19 cellular contexts compared by ENCODE assay signal in the genomic region with DNA sequence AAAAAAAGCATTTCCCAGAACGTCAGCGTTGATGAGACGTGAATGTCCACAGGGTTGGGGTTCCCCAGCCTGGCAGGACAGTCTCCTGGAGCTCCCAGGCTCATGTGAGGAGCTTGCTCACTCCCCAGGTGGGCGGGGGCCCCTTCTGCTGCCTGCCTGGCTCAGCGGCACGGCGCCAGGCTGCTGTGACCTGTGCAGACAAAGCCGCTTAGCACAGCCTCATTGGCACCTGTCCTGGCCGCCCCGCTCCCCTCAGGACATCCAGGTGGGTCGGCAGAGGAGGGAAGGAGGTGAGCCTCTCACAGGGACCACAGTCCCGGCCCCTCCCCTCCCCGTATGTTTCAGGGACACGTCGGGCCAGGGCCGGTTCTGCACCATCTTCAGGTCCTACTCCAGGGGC.
"Had no signal": no experiment of that assay in that cellular context is flagged by ENCODE, and none has a peak within 500 bp of the region (broad histone marks: within the 10 kb centered on the region; RNA-seq: fewer than 3 reads in every experiment).

No MANE protein-coding gene starts in this region.

- H3K27me3 ChIP-seq: adrenal gland, breast epithelium, colonic mucosa, dorsolateral prefrontal cortex, right lobe of liver, transverse colon, vagina had no signal

- DNase-seq: activated CD4-positive, alpha-beta T cell treated with anti-CD3 and anti-CD28 coated beads for 1 hour; activated CD4-positive, alpha-beta T cell treated with anti-CD3 and anti-CD28 coated beads, Interleukin-2, amount 50 U/mL, for 1 hour; activated T-cell treated with anti-CD3 and anti-CD28 coated beads, Interleukin-2, amount 50 U/mL, for 1 hour; adrenal gland; colonic mucosa; dorsolateral prefrontal cortex; effector memory CD8-positive, alpha-beta T cell; foreskin melanocyte; immature natural killer cell; right lobe of liver; small intestine; stimulated activated CD4-positive, alpha-beta T cell treated with anti-CD3 and anti-CD28 coated beads, Interleukin-2, amount 100 ng/mL, for 24 hours; stimulated activated naive CD8-positive, alpha-beta T cell treated with anti-CD3 and anti-CD28 coated beads, Interleukin-15, amount 100 ng/mL, for 72 hours; transverse colon had no signal

- H3K36me3 ChIP-seq: adrenal gland, breast epithelium, colonic mucosa, right lobe of liver, transverse colon, vagina had no signal

- H3K9me3 ChIP-seq: adrenal gland, breast epithelium, colonic mucosa, right lobe of liver, transverse colon, vagina had no signal

- H3K4me3 ChIP-seq: adrenal gland, breast epithelium, colonic mucosa, dorsolateral prefrontal cortex, right lobe of liver, transverse colon, vagina had no signal

- H3K27ac ChIP-seq: adrenal gland, breast epithelium, colonic mucosa, right lobe of liver, vagina had no signal

- H3K4me1 ChIP-seq: adrenal gland, colonic mucosa had no signal

- ATAC-seq: activated T-helper 17 cell treated with anti-CD3 and anti-CD28 coated beads, Interleukin-2, amount 50 U/mL, for 72 hours; effector memory CD8-positive, alpha-beta T cell; esophagus mucosa; stimulated activated effector memory CD8-positive, alpha-beta T cell treated with anti-CD3 and anti-CD28 coated beads, Interleukin-12 subunit alpha, Interleukin-12 subunit beta, amount 100 ng/mL, for 72 hours; stimulated activated naive CD8-positive, alpha-beta T cell treated with anti-CD3 and anti-CD28 coated beads, Interleukin-15, amount 100 ng/mL, for 72 hours had no signal
